8 cellular contexts compared by ENCODE assay signal in the genomic region with DNA sequence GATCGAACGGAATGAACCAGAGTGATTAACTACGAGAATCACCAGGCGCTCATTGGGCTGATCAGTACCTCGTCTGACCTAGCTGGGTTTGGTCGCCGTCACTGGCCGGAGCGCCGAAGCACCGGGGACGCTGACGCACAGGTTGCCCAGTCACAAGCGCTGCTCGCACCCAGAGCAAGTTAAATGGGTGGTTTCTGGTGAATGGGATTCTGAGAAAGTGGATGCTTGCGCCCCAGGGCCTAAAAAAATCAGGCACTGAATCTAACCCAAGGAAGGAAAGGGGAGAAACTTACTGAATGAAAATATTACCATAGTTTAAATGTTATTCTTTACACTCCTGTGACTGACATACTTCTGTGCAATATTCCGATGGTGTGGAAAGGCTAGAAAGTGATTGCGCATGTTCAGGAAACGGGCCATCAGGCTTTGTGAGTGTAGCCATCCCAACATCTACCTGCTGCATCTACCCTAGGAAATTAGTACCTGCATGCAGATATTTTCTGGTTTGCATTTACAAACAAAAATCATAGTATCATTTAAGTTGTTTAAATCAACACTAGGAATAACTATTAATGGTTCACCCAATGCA. TPM values are rescaled to one million over a fixed set of nuclear protein-coding genes. Genes with fewer than 3 reads are reported as not detected.
DNase-seq lines count a peak whose midpoint lies in the region; ATAC-seq, FAIRE-seq and TF ChIP-seq lines count a peak whose summit lies in the region.

No MANE protein-coding gene starts in this region.

- peak overlapping the region; percentile 26 for H2AFZ ChIP-seq in ACC112 (ENCODE audit: low read length, unreplicated experiment)
- H2AFZ ChIP-seq in HepG2 (ENCODE audit: low read length) = peak overlapping the region; percentile 25

- peak overlapping the region; percentile 78 for H3K4me2 ChIP-seq in HepG2 (ENCODE audit: low read depth, low read length)

- TF ChIP-seq POLR2A in HepG2 (IDR thresholded peaks at IDR 0.05; ENCODE audit: insufficient read depth in 1 of 2, low read depth in 2 of 2, low read length in 2 of 2) = peak in 1 of 2 experiments; percentile 9; a peak in 1 of 4 replicates
- TF ChIP-seq POLR2A in tibial nerve (IDR thresholded peaks at IDR 0.05) = no peak

- no peaks in the 10 kb centered on the region for H3K36me3 Mint-ChIP-seq in MCF 10A (ENCODE audit: insufficient read depth, unreplicated experiment)

- no peak for FAIRE-seq in HepG2 (lab: Jason Lieb, UNC)

- H3K9me3 ChIP-seq in HepG2 (ENCODE audit: low read length) = no peaks in the 10 kb centered on the region
- H3K9me3 ChIP-seq in tibial nerve = no peaks in the 10 kb centered on the region

- TF ChIP-seq CTCF in MCF 10A (IDR thresholded peaks at IDR 0.05; ENCODE audit: unreplicated experiment) (no peak), HepG2 (CRISPR knock-in tag; IDR thresholded peaks at IDR 0.05) (no peak), tibial nerve (IDR thresholded peaks at IDR 0.05) (no peak)

- no peaks in the 10 kb centered on the region for H3K27me3 ChIP-seq in ACC112 (ENCODE audit: insufficient read depth, low read length)
- H3K27me3 ChIP-seq in HepG2 (ENCODE audit: control insufficient read depth in 1 of 2, insufficient read depth in 2 of 2, low read length in 2 of 2) = no peaks in the 10 kb centered on the region
- no peaks in the 10 kb centered on the region for H3K27me3 ChIP-seq in tibial nerve

- H3K79me2 ChIP-seq in ACC112 (ENCODE audit: control insufficient read depth, insufficient read depth, low read length, unreplicated experiment) (no peaks in the 10 kb centered on the region), HepG2 (ENCODE audit: insufficient read depth, low read length) (no peaks in the 10 kb centered on the region)

- H3K4me1 ChIP-seq in ACC112 (ENCODE audit: control insufficient read depth, insufficient read depth, low read length, unreplicated experiment) (peaks cover 12% of the 10 kb centered on the region), HepG2 (ENCODE audit: insufficient read depth, low read length) (peaks cover 36% of the 10 kb centered on the region), tibial nerve (peaks cover 0 to 24% (median 0%) of the 10 kb centered on the region in 4 donors)

- H3K4me3 Mint-ChIP-seq in MCF 10A (ENCODE audit: unreplicated experiment) = peak overlapping the region; percentile 47

- WGBS in HepG2 (ENCODE audit: low lambda C conversion rate) = 2% methylated on average over 9 of the region's 19 CpGs
- 24 to 28% methylated on average over 19 of the region's 19 CpGs for WGBS in tibial nerve, 2 donors

- TF ChIP-seq EP300 in HepG2 (IDR thresholded peaks at IDR 0.05; ENCODE audit: low read depth in 2 of 2, low read length in 2 of 2) = no peak
- no peak; the same call in 1 of the 2 replicates for TF ChIP-seq EP300 in HepG2 (CRISPR knock-in tag; IDR thresholded peaks at IDR 0.05; ENCODE audit: borderline replicate concordance)
- no peak for TF ChIP-seq EP300 in tibial nerve (IDR thresholded peaks at IDR 0.05)

- H3K36me3 ChIP-seq in ACC112 (ENCODE audit: insufficient read depth, low read length) (no peaks in the 10 kb centered on the region), HepG2 (replicated peaks in 1 of 2; ENCODE audit: control insufficient read depth in 1 of 2, insufficient read depth in 2 of 2, low read length in 2 of 2) (no peaks in the 10 kb centered on the region), tibial nerve (no peaks in the 10 kb centered on the region)

- no peak for TF ChIP-seq RAD21 in HepG2 (CRISPR knock-in tag; IDR thresholded peaks at IDR 0.05)

- no peaks in the 10 kb centered on the region for H3K27me3 Mint-ChIP-seq in MCF 10A (ENCODE audit: insufficient read depth, unreplicated experiment)

- H3K4me1 Mint-ChIP-seq in MCF 10A (ENCODE audit: insufficient read depth, unreplicated experiment) = no peaks in the 10 kb centered on the region

- no peaks in the 10 kb centered on the region for H4K20me1 ChIP-seq in HepG2 (ENCODE audit: insufficient read depth, low read length)

- H3K9me3 Mint-ChIP-seq in MCF 10A (ENCODE audit: unreplicated experiment) = no peaks in the 10 kb centered on the region

- H3K4me3 ChIP-seq in ACC112 (ENCODE audit: low read depth, low read length) (peak overlapping the region; percentile 83), HepG2 (replicated peaks in 1 of 3; ENCODE audit: insufficient read depth in 1 of 3, low read depth in 2 of 3, low read length in 3 of 3) (peak overlapping the region; percentile 49 to 82 (median 75)), tibial nerve (peak overlapping the region; percentile 41 to 62 (median 58))

- H3K9ac ChIP-seq in HepG2 (ENCODE audit: insufficient read depth, low read depth, low read length) = peak overlapping the region; percentile 50

- CTCF ChIA-PET in MCF 10A (lab: Yijun Ruan, JAX) = no interaction called here
- CTCF ChIA-PET in HepG2 (lab: Yijun Ruan, JAX; ENCODE audit: low intra/inter-chr PET ratio, low total read pairs) = no interaction called here

- no peak overlapping the region for H3K27ac ChIP-seq in ACC112 (ENCODE audit: low read depth, low read length)
- H3K27ac ChIP-seq in HepG2 (ENCODE audit: extremely low read length, insufficient read depth, low read length) = peak overlapping the region; percentile 67
- peak overlapping the region in 2 of 4 donors; percentile 54 to 62 for H3K27ac ChIP-seq in tibial nerve

- DNase-seq in HuH-7 (ENCODE audit: low spot score) = peak; percentile 40
- DNase-seq in MCF 10A (ENCODE audit: unreplicated experiment) = no peak
- DNase-seq in HepG2 (ENCODE audit: low spot score) = peak; percentile 44
- DNase-seq in tibial nerve (ENCODE audit: low spot score in 2 of 2) = no peak
- no peak for DNase-seq in GDM1 (lab: John Stamatoyannopoulos, UW)

- intact Hi-C loops in MCF 10A (cut with micrococcal nuclease) (no loop called here), HepG2 (cut with micrococcal nuclease; ENCODE audit: unreplicated experiment) (loop anchor here (1.0 to 2.0 kb wide), 2 partner anchors 52 to 104 kb away; no protein-coding TSS in a partner anchor)

- ATAC-seq in GM19351 (IDR thresholded peaks at IDR 0.05; ENCODE audit: unreplicated experiment) = peak; percentile 45
- ATAC-seq in HepG2 = peak; percentile 92
- ATAC-seq in GM19324 (IDR thresholded peaks at IDR 0.05; ENCODE audit: low FRiP score, unreplicated experiment) = no peak

- H3K27ac Mint-ChIP-seq in MCF 10A (ENCODE audit: low read depth, unreplicated experiment) = no peak overlapping the region

- in situ Hi-C loops in HepG2 (cut with HindIII; ENCODE audit: extremely low pct_ligation_motif_present, low pct_unique_long_range_greater_than_20kb) = no loop called here

- BruUV-seq in MCF 10A (replicated peaks; lab: Mats Ljungman, UMichigan) (no TSS peak), HepG2 (replicated peaks; lab: Mats Ljungman, UMichigan) (TSS peak; percentile 44)

- POLR2A ChIA-PET in MCF 10A (lab: Yijun Ruan, JAX) (interaction anchor here (0.7 kb wide), 1 partner anchor 35 kb away, joined by 4 read pairs; no protein-coding TSS in a partner anchor), HepG2 (lab: Yijun Ruan, JAX) (interaction anchor here (1.8 kb wide), 2 partner anchors 44 to 51 kb away, joined by 5 to 9 read pairs; no protein-coding TSS in a partner anchor)

TF ChIP-seq in HepG2, 621 proteins besides CTCF, POLR2A, EP300 and RAD21 (continues in another document):
- TF ChIP-seq PHF20 (CRISPR knock-in tag; IDR thresholded peaks at IDR 0.05) = no peak
- 0 out of 2 replicates have a peak, but pooled peaks have one; percentile 23 for TF ChIP-seq POLR2AphosphoS5 (IDR thresholded peaks at IDR 0.05; ENCODE audit: low read depth, low read length)
- no peak for TF ChIP-seq ZNF136 (CRISPR knock-in tag; IDR thresholded peaks at IDR 0.05; ENCODE audit: low read depth)
- no peak for TF ChIP-seq NFE2L1 (CRISPR knock-in tag; IDR thresholded peaks at IDR 0.05; ENCODE audit: borderline replicate concordance)
- TF ChIP-seq ASH2L (IDR thresholded peaks at IDR 0.05; ENCODE audit: insufficient read length, low read depth, low read length) = peak; percentile 78
- TF ChIP-seq GATAD2A (CRISPR knock-in tag; IDR thresholded peaks at IDR 0.05) = peak; percentile 53; the same call in 1 of the 2 replicates
- TF ChIP-seq ZNF292 (CRISPR knock-in tag; IDR thresholded peaks at IDR 0.05; ENCODE audit: borderline replicate concordance, low read depth) = peak; percentile 87; the same call in 1 of the 2 replicates
- TF ChIP-seq DPF2 (CRISPR knock-in tag; IDR thresholded peaks at IDR 0.05; ENCODE audit: borderline replicate concordance, low read depth) = no peak
- no peak for TF ChIP-seq ZMAT5 (CRISPR knock-in tag; IDR thresholded peaks at IDR 0.05; ENCODE audit: borderline replicate concordance, low read depth)
- no peak for TF ChIP-seq CREM (IDR thresholded peaks at IDR 0.05)
- TF ChIP-seq CREM (CRISPR knock-in tag; IDR thresholded peaks at IDR 0.05) = 0 out of 2 replicates have a peak, but pooled peaks have one; percentile 6

RNA-seq across cellular contexts. Expression of gene ABCG2, which starts 0.8 kb away (rescaled TPM):
- total RNA-seq in MCF 10A (2022) (0.07 and 0.12 TPM in 2 replicates), HepG2 (2016; rRNA removed; fragmentation: Illumina TruSeq; extraction: Trizol) (13.2 and 15.7 TPM in 2 replicates), tibial nerve (10 to 100 TPM in 2 of 4 donors, 1 to 10 TPM in 2; 5.3 to 12.0 (median 8.2) TPM)
- 7.0 and 9.3 TPM in 2 replicates for total RNA-seq in HepG2 (2016; cell fraction: cytosol; rRNA removed; fragmentation: Illumina TruSeq; extraction: Trizol; ENCODE audit: low read depth)
- 11.3 and 14.3 TPM in 2 replicates for total RNA-seq in HepG2 (2016; cell fraction: insoluble cytoplasmic fraction; rRNA removed; fragmentation: Illumina TruSeq; extraction: Trizol)
- total RNA-seq in HepG2 (2016; cell fraction: membrane; rRNA removed; fragmentation: Illumina TruSeq; extraction: Trizol) = 8.6 and 9.3 TPM in 2 replicates
- 9.2 and 11.9 TPM in 2 replicates for total RNA-seq in HepG2 (2016; cell fraction: nucleus; rRNA removed; fragmentation: Illumina TruSeq; extraction: Trizol)
- 7.4 and 10.0 TPM in 2 replicates for polyA plus RNA-seq in HepG2 (2011; rRNA removed)
- polyA plus RNA-seq in HepG2 (2011; cell fraction: cytosol; rRNA removed) = 6.8 TPM in 2 replicates
- 2.7 and 2.9 TPM in 2 replicates for polyA plus RNA-seq in HepG2 (2011; cell fraction: nucleus; rRNA removed)
- polyA plus RNA-seq in HepG2 (2012) = 8.1 and 8.6 TPM in 2 replicates
- polyA plus RNA-seq in HepG2 (2016; cell fraction: cytosol; fragmentation: Illumina TruSeq; extraction: Trizol; ENCODE audit: low read depth) = 2.6 and 2.9 TPM in 2 replicates
- 6.5 and 8.8 TPM in 2 replicates for polyA plus RNA-seq in HepG2 (2016; cell fraction: insoluble cytoplasmic fraction; fragmentation: Illumina TruSeq; extraction: Trizol; ENCODE audit: low read depth)
- 3.4 and 3.6 TPM in 2 replicates for polyA plus RNA-seq in HepG2 (2016; cell fraction: membrane; fragmentation: Illumina TruSeq; extraction: Trizol; ENCODE audit: low read depth)
- polyA plus RNA-seq in HepG2 (2016; cell fraction: nucleus; fragmentation: Illumina TruSeq; extraction: Trizol; ENCODE audit: insufficient read depth, low read depth) = 7.0 and 10.3 TPM in 2 replicates
- 6.0 and 8.6 TPM in 2 replicates for polyA minus RNA-seq in HepG2 (2011; rRNA and poly(A)+ RNA removed; ENCODE audit: low replicate concordance)
- 8.2 and 9.8 TPM in 2 replicates for polyA minus RNA-seq in HepG2 (2011; cell fraction: cytosol; rRNA and poly(A)+ RNA removed)
- 7.9 and 9.6 TPM in 2 replicates for polyA minus RNA-seq in HepG2 (2011; cell fraction: nucleus; rRNA and poly(A)+ RNA removed)

Comparison
In these comparisons a context has a peak if more than half of its experiments do, and no peak if none do; other contexts are left out.
1. DNase-seq: peak in HuH-7 (single experiment) and HepG2 (single experiment); none in MCF 10A (single experiment), tibial nerve (0 of 2) and GDM1 (single experiment).
2. Peak in every context shown above with its lines, with median percentiles within 50 percentile points of each other: H3K4me3 ChIP-seq.